12 cellular contexts compared by ENCODE assay signal in the genomic region with DNA sequence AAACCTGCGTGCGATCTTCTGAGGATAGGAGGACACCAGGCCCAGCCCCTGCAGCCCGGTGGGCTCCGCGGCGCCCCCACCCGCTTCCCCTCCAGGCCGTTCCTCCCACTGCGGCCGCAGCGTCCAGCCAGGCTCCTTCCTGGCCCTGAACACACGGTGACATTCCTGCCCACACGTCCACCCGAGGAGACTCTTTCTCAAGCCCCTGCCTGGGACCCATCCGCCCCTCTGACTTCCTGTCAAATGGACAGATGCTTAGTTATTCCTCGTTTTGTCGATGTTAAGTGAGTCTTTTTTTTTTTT. TPM values are rescaled to one million over a fixed set of nuclear protein-coding genes. Genes with fewer than 3 reads are reported as not detected.
A peak's percentile ranks its signal among the peaks of the same experiment; 100 is the strongest.
DNase-seq lines count a peak whose midpoint lies in the region; ATAC-seq and TF ChIP-seq lines count a peak whose summit lies in the region.
"Had no signal": no experiment of that assay in that cellular context is flagged by ENCODE, and none has a peak within 500 bp of the region (broad histone marks: within the 10 kb centered on the region; RNA-seq: fewer than 3 reads in every experiment).

No MANE protein-coding gene starts in this region.

- TF ChIP-seq CTCF in cardiac fibroblast (IDR thresholded peaks at IDR 0.05; ENCODE audit: low read depth, low read length) (no peak), transverse colon (IDR thresholded peaks at IDR 0.05) (no peak)

- intact Hi-C loops in transverse colon (cut with DNase I; ENCODE audit: low total_unique reads): no loop called here

- peaks cover 5 to 58% (median 43%) of the 10 kb centered on the region in 4 donors for H3K4me1 ChIP-seq in transverse colon

- H3K9me3 ChIP-seq in transverse colon: no peaks in the 10 kb centered on the region

- H3K36me3 ChIP-seq in transverse colon: no peaks in the 10 kb centered on the region

- in situ Hi-C loops in transverse colon (cut with MboI; ENCODE audit: low pct_ligation_motif_present in 1 of 4, low pct_unique_long_range_greater_than_20kb in 1 of 4, low sequenced_read_pairs in 3 of 4): no loop called here

- 67% methylated on average over 17 of the region's 17 CpGs; no CpG with 5 or more reads in 1 of the 2 donors for WGBS in transverse colon (ENCODE audit: low coverage in 1 of 2), 2 donors

- peaks cover 54% of the 10 kb centered on the region for H3K27me3 Mint-ChIP-seq in activated T-cell treated with anti-CD3 and anti-CD28 coated beads, Interleukin-2, amount 50 U/mL, for 24 hours
- H3K27me3 Mint-ChIP-seq in memory B cell: peaks cover 12% of the 10 kb centered on the region

- DNase-seq in activated T-cell treated with anti-CD3 and anti-CD28 coated beads, Interleukin-2, amount 50 U/mL, for 24 hours: no peak
- DNase-seq in activated T-cell treated with anti-CD3 and anti-CD28 coated beads for 4 hours (no peak), cardiac fibroblast (ENCODE audit: low read depth in 2 of 2) (no peak), memory B cell (ENCODE audit: low spot score in 2 of 2) (no peak), transverse colon (no peak), DMS79 treated with DMSO at 0.1 percent for 48 hours (lab: John Stamatoyannopoulos, UW) (no peak), cerebellar nuclear complex (lab: John Stamatoyannopoulos, UW) (no peak)
- DNase-seq: activated CD4-positive, CD25-positive, alpha-beta regulatory T cell treated with anti-CD3 and anti-CD28 coated beads, Interleukin-2, amount 50 U/mL, for 72 hours; NCI-H1092; PC-9; stimulated activated CD4-positive, alpha-beta T cell treated with anti-CD3 and anti-CD28 coated beads, Interleukin-15, amount 100 ng/mL, for 24 hours had no signal

- H3K27ac ChIP-seq in transverse colon: peak overlapping the region; percentile 70 to 85 (median 76)
- H3K27ac ChIP-seq: PC-9 had no signal

- H3K4me1 Mint-ChIP-seq in activated T-cell treated with anti-CD3 and anti-CD28 coated beads, Interleukin-2, amount 50 U/mL, for 24 hours (ENCODE audit: low read depth): peaks cover 20% of the 10 kb centered on the region
- H3K4me1 Mint-ChIP-seq in memory B cell: no peaks in the 10 kb centered on the region

- H3K4me3 ChIP-seq in cardiac fibroblast (replicated peaks in 1 of 2; ENCODE audit: low read depth in 2 of 2, low read length in 2 of 2) (peak overlapping the region; percentile 29 to 38), transverse colon (peak overlapping the region in 3 of 4 donors; percentile 23 to 47 (median 31))
- H3K4me3 ChIP-seq: PC-9 had no signal

- TF ChIP-seq POLR2A in transverse colon (IDR thresholded peaks at IDR 0.05): no peak

- peaks cover 12% of the 10 kb centered on the region for H3K27me3 ChIP-seq in transverse colon

- ATAC-seq in memory B cell (ENCODE audit: low read depth) (no peak), GM18861 (IDR thresholded peaks at IDR 0.05; ENCODE audit: unreplicated experiment) (no peak)

- peak overlapping the region; percentile 45 for H3K4me3 Mint-ChIP-seq in activated T-cell treated with anti-CD3 and anti-CD28 coated beads, Interleukin-2, amount 50 U/mL, for 24 hours
- peak overlapping the region; percentile 74 for H3K4me3 Mint-ChIP-seq in memory B cell

- H3K36me3 Mint-ChIP-seq in activated T-cell treated with anti-CD3 and anti-CD28 coated beads, Interleukin-2, amount 50 U/mL, for 24 hours (ENCODE audit: low read depth): no peaks in the 10 kb centered on the region
- H3K36me3 Mint-ChIP-seq in memory B cell: peaks cover 1% of the 10 kb centered on the region

- no peak overlapping the region for H3K27ac Mint-ChIP-seq in activated T-cell treated with anti-CD3 and anti-CD28 coated beads, Interleukin-2, amount 50 U/mL, for 24 hours
- H3K27ac Mint-ChIP-seq in memory B cell: no peak overlapping the region

- TF ChIP-seq EP300 in transverse colon (IDR thresholded peaks at IDR 0.05; ENCODE audit: low read depth): no peak

- H3K9me3 Mint-ChIP-seq in activated T-cell treated with anti-CD3 and anti-CD28 coated beads, Interleukin-2, amount 50 U/mL, for 24 hours: no peaks in the 10 kb centered on the region
- no peaks in the 10 kb centered on the region for H3K9me3 Mint-ChIP-seq in memory B cell

RNA-seq across cellular contexts. Expression of a gene that starts 32.4 kb away (rescaled TPM):
- total RNA-seq in transverse colon: 1 to 10 TPM; 1.1 to 3.0 (median 2.0) TPM
